Comparison of ENCODE assay signal across 8 cellular contexts in genomic region chr1:240611228-240611618, GRCh38. TPM values are rescaled to one million over a fixed set of nuclear protein-coding genes. Genes with fewer than 3 reads are reported as not detected.
DNase-seq lines count a peak whose midpoint lies in the region; ATAC-seq, FAIRE-seq and TF ChIP-seq lines count a peak whose summit lies in the region.

No MANE protein-coding gene starts in this region.

- no peak for FAIRE-seq in keratinocyte (lab: Jason Lieb, UNC)

- peak overlapping the region; percentile 85 for H2AFZ ChIP-seq in keratinocyte (ENCODE audit: control insufficient read depth, low read length)

- peak overlapping the region; percentile 26 to 57 (median 47) for H3K4me3 ChIP-seq in keratinocyte (ENCODE audit: control insufficient read depth in 2 of 3, extremely low read depth in 1 of 3, insufficient read depth in 2 of 3, low read depth in 1 of 3, low read length in 3 of 3)

- no peak for TF ChIP-seq CTCF in keratinocyte (optimal IDR thresholded peaks at IDR 0.05 in 1 of 3, IDR thresholded peaks at IDR 0.05 in 1 of 3, conservative IDR thresholded peaks at IDR 0.05 in 1 of 3; ENCODE audit: extremely low read depth in 1 of 3, insufficient read depth in 2 of 3, low read length in 3 of 3)

- H3K36me3 Mint-ChIP-seq in activated T-helper 1 cell treated with anti-CD3 and anti-CD28 coated beads, Interleukin-12 subunit alpha, Interleukin-12 subunit beta, Interleukin-2, Interleukin-4 antibody, amounts not matched to agents 30 ng/mL and 10 ng/mL and 1 ng/mL, durations not matched to agents 14 hours and 24 hours and 36 hours (ENCODE audit: low read depth): peaks cover 1% of the 10 kb centered on the region
- H3K36me3 Mint-ChIP-seq in stimulated activated naive B cell treated with anti-CD40 and anti-IgM and Interleukin-4, amounts not matched to agents 10 μg/mL and 1 μg/mL and 100 μg/mL, for 72 hours: no peaks in the 10 kb centered on the region

- H3K36me3 ChIP-seq in keratinocyte (ENCODE audit: control insufficient read depth in 2 of 2, extremely low read depth in 1 of 2, insufficient read depth in 2 of 2, low read length in 2 of 2): no peaks in the 10 kb centered on the region

- peak overlapping the region; percentile 84 for H3K4me2 ChIP-seq in keratinocyte (ENCODE audit: control insufficient read depth, extremely low read depth, insufficient read depth, low read depth, low read length)

- H3K4me1 ChIP-seq in keratinocyte (ENCODE audit: control insufficient read depth, extremely low read depth, insufficient read depth, low read length): no peaks in the 10 kb centered on the region

- DNase-seq in NCI-H1417 (lab: John Stamatoyannopoulos, UW): peak in 2 of 3 experiments; percentile 42 to 72
- no peak for DNase-seq in NCI-H1417 treated with DMSO at 0.1 percent for 48 hours (lab: John Stamatoyannopoulos, UW)
- no peak for DNase-seq in activated T-helper 1 cell treated with anti-CD3 and anti-CD28 coated beads, Interleukin-12 subunit alpha, Interleukin-12 subunit beta, Interleukin-2, Interleukin-4 antibody, amounts not matched to agents 30 ng/mL and 10 ng/mL and 1 ng/mL, durations not matched to agents 14 hours and 24 hours and 36 hours (ENCODE audit: low spot score)
- DNase-seq in keratinocyte (ENCODE audit: low read depth, low spot score): no peak
- DNase-seq in stimulated activated naive B cell treated with anti-CD40 and anti-IgM and Interleukin-4, amounts not matched to agents 10 μg/mL and 1 μg/mL and 100 μg/mL, for 72 hours: no peak
- no peak for DNase-seq in globus pallidus (ENCODE audit: low spot score)
- DNase-seq in midbrain (lab: John Stamatoyannopoulos, UW): no peak

- no peaks in the 10 kb centered on the region for H3K9me3 ChIP-seq in keratinocyte (ENCODE audit: control insufficient read depth, low read depth, low read length)

- H3K27ac Mint-ChIP-seq in activated T-helper 1 cell treated with anti-CD3 and anti-CD28 coated beads, Interleukin-12 subunit alpha, Interleukin-12 subunit beta, Interleukin-2, Interleukin-4 antibody, amounts not matched to agents 30 ng/mL and 10 ng/mL and 1 ng/mL, durations not matched to agents 14 hours and 24 hours and 36 hours: no peak overlapping the region
- H3K27ac Mint-ChIP-seq in stimulated activated naive B cell treated with anti-CD40 and anti-IgM and Interleukin-4, amounts not matched to agents 10 μg/mL and 1 μg/mL and 100 μg/mL, for 72 hours: no peak overlapping the region

- intact Hi-C loops in activated T-helper 1 cell treated with anti-CD3 and anti-CD28 coated beads, Interleukin-12 subunit alpha, Interleukin-12 subunit beta, Interleukin-2, Interleukin-4 antibody, amounts not matched to agents 30 ng/mL and 10 ng/mL and 1 ng/mL, durations not matched to agents 14 hours and 24 hours and 36 hours (cut with micrococcal nuclease): no loop called here

- no peak overlapping the region for H3K27ac ChIP-seq in keratinocyte (ENCODE audit: control insufficient read depth, insufficient read depth, low read length)

- peaks cover 32% of the 10 kb centered on the region for H3K4me1 Mint-ChIP-seq in activated T-helper 1 cell treated with anti-CD3 and anti-CD28 coated beads, Interleukin-12 subunit alpha, Interleukin-12 subunit beta, Interleukin-2, Interleukin-4 antibody, amounts not matched to agents 30 ng/mL and 10 ng/mL and 1 ng/mL, durations not matched to agents 14 hours and 24 hours and 36 hours (ENCODE audit: low read depth)
- peaks cover 7 to 10% of the 10 kb centered on the region in 2 donors for H3K4me1 Mint-ChIP-seq in stimulated activated naive B cell treated with anti-CD40 and anti-IgM and Interleukin-4, amounts not matched to agents 10 μg/mL and 1 μg/mL and 100 μg/mL, for 72 hours

- peaks cover 3% of the 10 kb centered on the region for H3K27me3 ChIP-seq in keratinocyte (ENCODE audit: control insufficient read depth, extremely low read depth, insufficient read depth, low read length)

- H4K20me1 ChIP-seq in keratinocyte (ENCODE audit: control insufficient read depth, extremely low read depth, insufficient read depth, low read length): no peaks in the 10 kb centered on the region

- no peak for ATAC-seq in stimulated activated naive B cell treated with anti-CD40 and anti-IgM and Interleukin-4, amounts not matched to agents 10 μg/mL and 1 μg/mL and 100 μg/mL, for 72 hours (replicated peaks)
- no peak for ATAC-seq in GM18867 (IDR thresholded peaks at IDR 0.05; ENCODE audit: unreplicated experiment)

- dilution Hi-C loops in keratinocyte (cut with MboI; ENCODE audit: extremely low pct_ligation_motif_present, low sequenced_read_pairs): no loop called here

- peak overlapping the region; percentile 95 for H3K4me3 Mint-ChIP-seq in activated T-helper 1 cell treated with anti-CD3 and anti-CD28 coated beads, Interleukin-12 subunit alpha, Interleukin-12 subunit beta, Interleukin-2, Interleukin-4 antibody, amounts not matched to agents 30 ng/mL and 10 ng/mL and 1 ng/mL, durations not matched to agents 14 hours and 24 hours and 36 hours
- peak overlapping the region; percentile 84 to 85 for H3K4me3 Mint-ChIP-seq in stimulated activated naive B cell treated with anti-CD40 and anti-IgM and Interleukin-4, amounts not matched to agents 10 μg/mL and 1 μg/mL and 100 μg/mL, for 72 hours

- no peaks in the 10 kb centered on the region for H3K9me3 Mint-ChIP-seq in activated T-helper 1 cell treated with anti-CD3 and anti-CD28 coated beads, Interleukin-12 subunit alpha, Interleukin-12 subunit beta, Interleukin-2, Interleukin-4 antibody, amounts not matched to agents 30 ng/mL and 10 ng/mL and 1 ng/mL, durations not matched to agents 14 hours and 24 hours and 36 hours
- no peaks in the 10 kb centered on the region for H3K9me3 Mint-ChIP-seq in stimulated activated naive B cell treated with anti-CD40 and anti-IgM and Interleukin-4, amounts not matched to agents 10 μg/mL and 1 μg/mL and 100 μg/mL, for 72 hours

- H3K27me3 Mint-ChIP-seq in activated T-helper 1 cell treated with anti-CD3 and anti-CD28 coated beads, Interleukin-12 subunit alpha, Interleukin-12 subunit beta, Interleukin-2, Interleukin-4 antibody, amounts not matched to agents 30 ng/mL and 10 ng/mL and 1 ng/mL, durations not matched to agents 14 hours and 24 hours and 36 hours (ENCODE audit: insufficient read depth): peaks cover 38% of the 10 kb centered on the region
- H3K27me3 Mint-ChIP-seq in stimulated activated naive B cell treated with anti-CD40 and anti-IgM and Interleukin-4, amounts not matched to agents 10 μg/mL and 1 μg/mL and 100 μg/mL, for 72 hours: peaks cover 36 to 37% of the 10 kb centered on the region in 2 donors

- H3K9me1 ChIP-seq in keratinocyte (ENCODE audit: control insufficient read depth, extremely low read depth, insufficient read depth, low read length): no peaks in the 10 kb centered on the region

- no peaks in the 10 kb centered on the region for H3K79me2 ChIP-seq in keratinocyte (ENCODE audit: control insufficient read depth, insufficient read depth, low read length)

- H3K9ac ChIP-seq in keratinocyte (ENCODE audit: control insufficient read depth, extremely low read depth, insufficient read depth, low read length): no peak overlapping the region

RNA-seq across cellular contexts. Expression of gene GREM2, which starts 0.7 kb away (rescaled TPM):
- total RNA-seq in activated T-helper 1 cell treated with anti-CD3 and anti-CD28 coated beads, Interleukin-12 subunit alpha, Interleukin-12 subunit beta, Interleukin-2, Interleukin-4 antibody, amounts not matched to agents 30 ng/mL and 10 ng/mL and 1 ng/mL, durations not matched to agents 14 hours and 24 hours and 36 hours: 0.05 TPM in 2 replicates
- not detected in 3 replicates for polyA plus RNA-seq in keratinocyte
- not detected for polyA plus RNA-seq in keratinocyte (2011; ENCODE audit: low read depth)
- not detected in 2 replicates for polyA plus RNA-seq in keratinocyte (2011; cell fraction: cytosol; rRNA removed)
- polyA plus RNA-seq in keratinocyte (2011; cell fraction: nucleus; rRNA removed): not detected in 2 replicates
- polyA plus RNA-seq in keratinocyte (2012; ENCODE audit: low replicate concordance): not detected in 2 replicates
- not detected in 3 replicates for polyA minus RNA-seq in keratinocyte
- polyA minus RNA-seq in keratinocyte (2011; cell fraction: cytosol; rRNA and poly(A)+ RNA removed): not detected
- not detected in 2 replicates for polyA minus RNA-seq in keratinocyte (2011; cell fraction: nucleus; rRNA and poly(A)+ RNA removed)

Comparison
In these comparisons a context has a peak if more than half of its experiments do, and no peak if none do; other contexts are left out.
1. DNase-seq: peak in NCI-H1417 (2 of 3); none in NCI-H1417 treated with DMSO at 0.1 percent for 48 hours (single experiment), activated T-helper 1 cell treated with anti-CD3 and anti-CD28 coated beads, Interleukin-12 subunit alpha, Interleukin-12 subunit beta, Interleukin-2, Interleukin-4 antibody, amounts not matched to agents 30 ng/mL and 10 ng/mL and 1 ng/mL, durations not matched to agents 14 hours and 24 hours and 36 hours (single experiment), keratinocyte (single experiment), stimulated activated naive B cell treated with anti-CD40 and anti-IgM and Interleukin-4, amounts not matched to agents 10 μg/mL and 1 μg/mL and 100 μg/mL, for 72 hours (single experiment), globus pallidus (single experiment) and midbrain (single experiment).